In the genomic region with DNA sequence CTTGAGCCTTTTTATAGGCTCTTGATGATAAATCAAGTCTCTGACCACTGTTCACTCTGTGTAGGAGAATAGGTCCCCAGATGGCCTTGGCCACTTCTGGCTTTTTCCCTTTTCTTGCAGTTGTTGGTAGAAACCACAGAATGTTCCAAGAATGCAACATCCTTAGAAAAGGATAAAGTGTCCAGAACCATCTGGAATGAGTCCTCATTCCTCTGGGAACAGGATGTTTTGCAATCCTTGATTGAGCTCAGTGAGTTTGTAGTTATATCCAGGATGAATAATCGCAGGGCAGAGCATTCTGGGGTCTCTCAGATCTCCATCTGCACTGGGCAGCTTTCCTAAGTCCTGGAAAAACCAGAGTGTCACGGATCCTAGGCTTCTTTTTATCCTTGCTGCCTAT, we compare ENCODE assay signal across 13 cellular contexts.
DNase-seq lines count a peak whose midpoint lies in the region; ATAC-seq, FAIRE-seq and TF ChIP-seq lines count a peak whose summit lies in the region.
"Had no signal": no experiment of that assay in that cellular context is flagged by ENCODE, and none has a peak within 500 bp of the region (broad histone marks: within the 10 kb centered on the region; RNA-seq: fewer than 3 reads in every experiment).

No MANE protein-coding gene starts in this region.

- DNase-seq in right lobe of liver = no peak
- peak; percentile 0 for DNase-seq in dermis blood vessel endothelial cell
- peak; percentile 13 for DNase-seq in midbrain (lab: John Stamatoyannopoulos, UW)
- no peak for DNase-seq in aorta
- no peak for DNase-seq in GM12892 (ENCODE audit: insufficient read length)
- DNase-seq in NCI-H446 (lab: John Stamatoyannopoulos, UW) = no peak
- DNase-seq in HuH-7 (ENCODE audit: low spot score) = no peak
- DNase-seq: H7; NCI-H526; stimulated activated CD8-positive, alpha-beta memory T cell treated with anti-CD3 and anti-CD28 coated beads, Interleukin-4, amount 100 ng/mL, for 48 hours had no signal

- intact Hi-C loops in right lobe of liver (cut with DNase I) = no loop called here
- intact Hi-C loops in aorta (cut with DNase I) = no loop called here

- no peak for TF ChIP-seq POLR2A in right lobe of liver (IDR thresholded peaks at IDR 0.05)
- no peak for TF ChIP-seq POLR2A in GM12892 (IDR thresholded peaks at IDR 0.05; ENCODE audit: low read depth, low read length)

- no peak for TF ChIP-seq CTCF in liver (IDR thresholded peaks at IDR 0.05; ENCODE audit: low read depth, low read length, missing input control)
- no peak for TF ChIP-seq CTCF in right lobe of liver (IDR thresholded peaks at IDR 0.05)

- no peak for ATAC-seq in right lobe of liver
- ATAC-seq in aorta (ENCODE audit: low FRiP score) = peak; percentile 81
- ATAC-seq: activated naive CD4-positive, alpha-beta T cell treated with anti-CD3 and anti-CD28 coated beads, Interleukin-2, amount 50 U/mL, for 72 hours; left lobe of liver had no signal

- H3K27me3 ChIP-seq in liver (ENCODE audit: control insufficient read depth in 4 of 4, insufficient read depth in 4 of 4, low read length in 3 of 4) (no peaks in the 10 kb centered on the region), right lobe of liver (no peaks in the 10 kb centered on the region), aorta (ENCODE audit: control insufficient read depth in 1 of 2, insufficient read depth in 2 of 2, low read length in 1 of 2) (no peaks in the 10 kb centered on the region)

- FAIRE-seq in GM12892 (lab: Jason Lieb, UNC) = no peak

- H3K36me3 ChIP-seq in liver (ENCODE audit: control insufficient read depth in 4 of 4, insufficient read depth in 3 of 4, low read depth in 1 of 4, low read length in 3 of 4) = no peaks in the 10 kb centered on the region
- H3K36me3 ChIP-seq in right lobe of liver = no peaks in the 10 kb centered on the region
- H3K36me3 ChIP-seq in aorta (ENCODE audit: control insufficient read depth in 1 of 2, insufficient read depth in 2 of 2, low read length in 1 of 2) = no peaks in the 10 kb centered on the region

- H3K9me3 ChIP-seq in liver (ENCODE audit: control insufficient read depth in 4 of 4, low read length in 3 of 4) = no peaks in the 10 kb centered on the region
- no peaks in the 10 kb centered on the region for H3K9me3 ChIP-seq in right lobe of liver
- no peaks in the 10 kb centered on the region for H3K9me3 ChIP-seq in aorta (ENCODE audit: control insufficient read depth, low read length)

- H3K9ac ChIP-seq in liver (ENCODE audit: low read depth in 1 of 2, low read length in 2 of 2) = no peak overlapping the region

- H3K4me1 ChIP-seq in liver (ENCODE audit: control insufficient read depth in 4 of 4, insufficient read depth in 4 of 4, low read length in 3 of 4) = no peaks in the 10 kb centered on the region
- H3K4me1 ChIP-seq in right lobe of liver = no peaks in the 10 kb centered on the region
- peaks cover 0 to 2% of the 10 kb centered on the region in 2 donors for H3K4me1 ChIP-seq in aorta (ENCODE audit: control insufficient read depth in 1 of 2, insufficient read depth in 2 of 2, low read length in 2 of 2)

- TF ChIP-seq RAD21 in liver (IDR thresholded peaks at IDR 0.05) = no peak

- H3K27ac ChIP-seq in liver (ENCODE audit: low read depth in 1 of 2, low read length in 2 of 2) (no peak overlapping the region), right lobe of liver (no peak overlapping the region), aorta (ENCODE audit: low read depth in 1 of 2, low read length in 2 of 2) (no peak overlapping the region)

- H3K4me3 ChIP-seq in liver (ENCODE audit: low read depth in 1 of 3, low read length in 3 of 3) = no peak overlapping the region
- H3K4me3 ChIP-seq in right lobe of liver = no peak overlapping the region
- no peak overlapping the region for H3K4me3 ChIP-seq in aorta (ENCODE audit: low read length in 2 of 2)

- WGBS in liver = 54% methylated on average over 2 of the region's 2 CpGs
- WGBS in right lobe of liver (ENCODE audit: insufficient coverage, low coverage, low lambda C conversion rate, missing lambda C conversion rate) = 36% methylated on average over 2 of the region's 2 CpGs
- WGBS in aorta, 2 donors = 33 to 47% methylated on average over 2 of the region's 2 CpGs

TF ChIP-seq in liver, 16 proteins besides CTCF, POLR2A, EP300 and RAD21:
- TF ChIP-seq NR2F2 (IDR thresholded peaks at IDR 0.05) (peak; percentile 36), HNF4A (conservative IDR thresholded peaks at IDR 0.05) (no peak), SP1 (IDR thresholded peaks at IDR 0.05) (no peak), EGR1 (IDR thresholded peaks at IDR 0.05; ENCODE audit: low read depth in 2 of 2) (no peak)
- TF ChIP-seq, protein P1, sequence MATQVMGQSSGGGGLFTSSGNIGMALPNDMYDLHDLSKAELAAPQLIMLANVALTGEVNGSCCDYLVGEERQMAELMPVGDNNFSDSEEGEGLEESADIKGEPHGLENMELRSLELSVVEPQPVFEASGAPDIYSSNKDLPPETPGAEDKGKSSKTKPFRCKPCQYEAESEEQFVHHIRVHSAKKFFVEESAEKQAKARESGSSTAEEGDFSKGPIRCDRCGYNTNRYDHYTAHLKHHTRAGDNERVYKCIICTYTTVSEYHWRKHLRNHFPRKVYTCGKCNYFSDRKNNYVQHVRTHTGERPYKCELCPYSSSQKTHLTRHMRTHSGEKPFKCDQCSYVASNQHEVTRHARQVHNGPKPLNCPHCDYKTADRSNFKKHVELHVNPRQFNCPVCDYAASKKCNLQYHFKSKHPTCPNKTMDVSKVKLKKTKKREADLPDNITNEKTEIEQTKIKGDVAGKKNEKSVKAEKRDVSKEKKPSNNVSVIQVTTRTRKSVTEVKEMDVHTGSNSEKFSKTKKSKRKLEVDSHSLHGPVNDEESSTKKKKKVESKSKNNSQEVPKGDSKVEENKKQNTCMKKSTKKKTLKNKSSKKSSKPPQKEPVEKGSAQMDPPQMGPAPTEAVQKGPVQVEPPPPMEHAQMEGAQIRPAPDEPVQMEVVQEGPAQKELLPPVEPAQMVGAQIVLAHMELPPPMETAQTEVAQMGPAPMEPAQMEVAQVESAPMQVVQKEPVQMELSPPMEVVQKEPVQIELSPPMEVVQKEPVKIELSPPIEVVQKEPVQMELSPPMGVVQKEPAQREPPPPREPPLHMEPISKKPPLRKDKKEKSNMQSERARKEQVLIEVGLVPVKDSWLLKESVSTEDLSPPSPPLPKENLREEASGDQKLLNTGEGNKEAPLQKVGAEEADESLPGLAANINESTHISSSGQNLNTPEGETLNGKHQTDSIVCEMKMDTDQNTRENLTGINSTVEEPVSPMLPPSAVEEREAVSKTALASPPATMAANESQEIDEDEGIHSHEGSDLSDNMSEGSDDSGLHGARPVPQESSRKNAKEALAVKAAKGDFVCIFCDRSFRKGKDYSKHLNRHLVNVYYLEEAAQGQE (IDR thresholded peaks at IDR 0.05) = no peak
TF ChIP-seq in liver: peak in this region for 1.

Comparison
In these comparisons a context has a peak if more than half of its experiments do, and no peak if none do; other contexts are left out.
1. DNase-seq: peak in dermis blood vessel endothelial cell (single experiment) and midbrain (single experiment); none in right lobe of liver (0 of 3), aorta (0 of 2), GM12892 (single experiment), NCI-H446 (0 of 2) and HuH-7 (single experiment).